Comparison of ENCODE assay signal across 12 cellular contexts in the genomic region with DNA sequence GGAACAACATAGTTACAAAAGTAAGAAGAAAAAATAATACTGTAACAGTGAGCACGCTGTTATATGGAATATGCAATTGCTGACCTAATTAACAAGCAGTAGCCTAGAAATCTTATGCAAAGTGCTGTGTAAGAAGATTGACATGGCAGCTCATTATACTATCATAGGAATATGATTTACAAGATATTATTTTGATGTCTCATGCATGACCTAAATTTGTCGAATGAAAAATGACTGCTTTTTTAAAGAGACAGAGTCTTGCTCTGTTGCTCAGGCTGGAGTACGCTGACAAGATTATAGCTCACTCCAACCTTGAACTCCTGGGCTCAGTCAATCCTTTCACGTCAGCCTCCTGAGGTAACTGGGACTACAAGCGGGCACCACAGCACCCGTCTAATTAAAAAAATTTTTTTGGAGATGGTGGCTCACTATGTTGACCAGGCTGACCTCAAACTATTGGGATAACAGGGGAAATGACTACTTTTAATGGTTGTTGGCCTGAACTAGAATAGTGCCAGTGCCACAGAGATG.
"Had no signal": no experiment of that assay in that cellular context is flagged by ENCODE, and none has a peak within 500 bp of the region (broad histone marks: within the 10 kb centered on the region; RNA-seq: fewer than 3 reads in every experiment).

No MANE protein-coding gene starts in this region.

- H3K9me3 Mint-ChIP-seq: activated naive CD4-positive, alpha-beta T cell treated with anti-CD3 and anti-CD28 coated beads, Interleukin-2, amount 10 ng/mL, durations not matched to agents 7 days and 5 days; activated T-helper 2 cell treated with anti-CD3 and anti-CD28 coated beads, Interferon-gamma antibody, Interleukin-2, Interleukin-4, amounts not matched to agents 10 μg/mL and 5 μg/mL and 100 μg/mL, durations not matched to agents 14 hours and 24 hours and 36 hours; memory B cell; natural killer cell had no signal

- H3K4me3 Mint-ChIP-seq: activated naive CD4-positive, alpha-beta T cell treated with anti-CD3 and anti-CD28 coated beads, Interleukin-2, amount 10 ng/mL, durations not matched to agents 7 days and 5 days; memory B cell; natural killer cell had no signal

- H3K27me3 Mint-ChIP-seq: activated naive CD4-positive, alpha-beta T cell treated with anti-CD3 and anti-CD28 coated beads, Interleukin-2, amount 10 ng/mL, durations not matched to agents 7 days and 5 days; memory B cell had no signal

- H3K27ac Mint-ChIP-seq: activated naive CD4-positive, alpha-beta T cell treated with anti-CD3 and anti-CD28 coated beads, Interleukin-2, amount 10 ng/mL, durations not matched to agents 7 days and 5 days; activated T-helper 2 cell treated with anti-CD3 and anti-CD28 coated beads, Interferon-gamma antibody, Interleukin-2, Interleukin-4, amounts not matched to agents 10 μg/mL and 5 μg/mL and 100 μg/mL, durations not matched to agents 14 hours and 24 hours and 36 hours had no signal

- DNase-seq: activated naive CD4-positive, alpha-beta T cell treated with anti-CD3 and anti-CD28 coated beads, Interleukin-2, amount 10 ng/mL, durations not matched to agents 7 days and 5 days; activated T-cell treated with anti-CD3 and anti-CD28 coated beads for 4 hours; amniotic stem cell; central memory CD4-positive, alpha-beta T cell; hypothalamus; left ventricle myocardium superior; natural killer cell; posterior cingulate gyrus; small intestine; stomach had no signal

- ATAC-seq: left ventricle myocardium superior, natural killer cell had no signal

- H3K36me3 Mint-ChIP-seq: memory B cell, natural killer cell had no signal
